ENCODE assay signal across 1 cellular context in genomic region chr20:40689100-40689942, GRCh38.
TF ChIP-seq lines count a peak whose summit lies in the region.

MAFB (minus strand) TSS chr20:40689236; CDS start chr20:40688850, 386 bp downstream.

TF ChIP-seq in HepG2, 621 proteins besides CTCF, POLR2A, EP300 and RAD21 (continued from another document and continues in another):
- TF ChIP-seq NFKBIZ (CRISPR knock-in tag; IDR thresholded peaks at IDR 0.05) (no peak), ZNF891 (CRISPR knock-in tag; IDR thresholded peaks at IDR 0.05) (peak; percentile 59), ZNF563 (CRISPR knock-in tag; IDR thresholded peaks at IDR 0.05) (no peak; the same call in none of the 2 replicates), NR2F6 (IDR thresholded peaks at IDR 0.05) (no peak), NR2F6 (CRISPR knock-in tag; IDR thresholded peaks at IDR 0.05) (no peak), CREM (IDR thresholded peaks at IDR 0.05) (no peak), CREM (CRISPR knock-in tag; IDR thresholded peaks at IDR 0.05) (no peak), TARDBP (CRISPR knock-in tag; IDR thresholded peaks at IDR 0.05) (no peak), ZKSCAN1 (IDR thresholded peaks at IDR 0.05; ENCODE audit: low read length) (no peak), ZBED4 (CRISPR knock-in tag; IDR thresholded peaks at IDR 0.05; ENCODE audit: borderline replicate concordance) (no peak), HDAC1 (CRISPR knock-in tag; IDR thresholded peaks at IDR 0.05) (peak; percentile 22; the same call in 1 of the 2 replicates), NFYB (CRISPR knock-in tag; IDR thresholded peaks at IDR 0.05) (peak; percentile 59), ZNF180 (CRISPR knock-in tag; IDR thresholded peaks at IDR 0.05; ENCODE audit: borderline replicate concordance, low read depth) (no peak), POLR2G (IDR thresholded peaks at IDR 0.05; ENCODE audit: low read depth, low read length) (peak; percentile 91), ZNF577 (CRISPR knock-in tag; IDR thresholded peaks at IDR 0.05; ENCODE audit: borderline replicate concordance, low read depth) (no peak), ZNF780A (CRISPR knock-in tag; IDR thresholded peaks at IDR 0.05) (no peak), BCL3 (CRISPR knock-in tag; IDR thresholded peaks at IDR 0.05) (no peak), ZNF670 (CRISPR knock-in tag; IDR thresholded peaks at IDR 0.05; ENCODE audit: borderline replicate concordance) (no peak), NR1H2 (CRISPR knock-in tag; IDR thresholded peaks at IDR 0.05; ENCODE audit: borderline replicate concordance, low read depth) (no peak), MTERF4 (CRISPR knock-in tag; IDR thresholded peaks at IDR 0.05) (no peak), ZNF724P (CRISPR knock-in tag; IDR thresholded peaks at IDR 0.05; ENCODE audit: borderline replicate concordance) (no peak), SALL1 (CRISPR knock-in tag; IDR thresholded peaks at IDR 0.05) (peak; percentile 17; the same call in 1 of the 2 replicates), GMEB2 (CRISPR knock-in tag; IDR thresholded peaks at IDR 0.05; ENCODE audit: low read depth) (no peak), ASH2L (IDR thresholded peaks at IDR 0.05; ENCODE audit: insufficient read length, low read depth, low read length) (peak; percentile 30), HDAC6 (IDR thresholded peaks at IDR 0.05; ENCODE audit: low read depth, low read length) (no peak), E2F5 (CRISPR knock-in tag; conservative IDR thresholded peaks at IDR 0.05) (no peak), KIAA2018 (CRISPR knock-in tag; IDR thresholded peaks at IDR 0.05; ENCODE audit: borderline replicate concordance) (no peak), ZHX2 (IDR thresholded peaks at IDR 0.05; ENCODE audit: low read depth) (no peak), ZHX2 (CRISPR knock-in tag; IDR thresholded peaks at IDR 0.05; ENCODE audit: borderline replicate concordance) (no peak), ZC3H13 (CRISPR knock-in tag; IDR thresholded peaks at IDR 0.05) (no peak), ZNF567 (CRISPR knock-in tag; IDR thresholded peaks at IDR 0.05; ENCODE audit: borderline replicate concordance) (no peak), MIER3 (CRISPR knock-in tag; IDR thresholded peaks at IDR 0.05; ENCODE audit: borderline replicate concordance) (no peak), NPAS2 (CRISPR knock-in tag; IDR thresholded peaks at IDR 0.05; ENCODE audit: borderline replicate concordance) (no peak), KDM3A (CRISPR knock-in tag; IDR thresholded peaks at IDR 0.05; ENCODE audit: low read depth) (no peak)
